Comparison of ENCODE assay signal across 1 cellular context in the genomic region with DNA sequence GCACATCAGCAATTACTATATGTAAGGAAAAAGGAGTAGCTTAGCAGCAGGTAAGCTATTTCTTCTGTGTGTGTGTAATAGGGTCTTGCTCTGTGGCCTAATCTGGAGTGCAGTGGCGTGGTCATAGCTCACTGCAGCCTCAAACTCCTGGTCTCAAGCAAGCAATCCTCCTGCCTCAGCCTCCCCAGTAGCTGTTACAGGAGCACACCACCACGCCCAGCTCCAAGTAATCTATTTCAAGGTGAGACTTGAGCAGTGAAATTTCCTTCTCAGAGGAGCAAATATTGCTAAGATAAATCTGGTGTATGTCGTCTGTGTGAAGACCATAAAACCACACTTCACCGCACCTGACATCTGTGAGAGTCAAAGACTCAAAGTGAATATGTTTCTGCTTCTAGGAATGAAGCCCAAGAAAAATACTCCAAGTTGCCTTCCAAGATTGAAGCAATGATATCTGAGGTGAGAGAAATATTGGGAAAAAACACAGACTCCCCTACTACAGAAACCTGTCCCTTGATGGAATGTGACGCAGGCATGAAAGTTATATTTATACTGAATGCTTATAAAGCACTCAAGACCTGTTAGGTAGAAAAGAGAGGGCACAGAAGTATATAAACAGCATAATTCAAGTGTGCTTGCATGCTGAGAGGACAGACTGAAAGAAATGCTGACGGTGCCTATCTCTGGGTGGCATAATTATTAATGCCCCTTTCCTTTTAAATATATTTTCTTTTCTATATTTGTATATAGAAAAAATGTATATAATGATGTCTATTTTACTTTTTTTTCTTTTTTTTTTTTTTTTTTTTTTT.
A peak's percentile ranks its signal among the peaks of the same experiment; 100 is the strongest.
TF ChIP-seq lines count a peak whose summit lies in the region.

No MANE protein-coding gene starts in this region.

TF ChIP-seq in GM12878, 131 proteins besides CTCF, POLR2A, EP300 and RAD21 (continued from another document):
- TF ChIP-seq, protein P1, sequence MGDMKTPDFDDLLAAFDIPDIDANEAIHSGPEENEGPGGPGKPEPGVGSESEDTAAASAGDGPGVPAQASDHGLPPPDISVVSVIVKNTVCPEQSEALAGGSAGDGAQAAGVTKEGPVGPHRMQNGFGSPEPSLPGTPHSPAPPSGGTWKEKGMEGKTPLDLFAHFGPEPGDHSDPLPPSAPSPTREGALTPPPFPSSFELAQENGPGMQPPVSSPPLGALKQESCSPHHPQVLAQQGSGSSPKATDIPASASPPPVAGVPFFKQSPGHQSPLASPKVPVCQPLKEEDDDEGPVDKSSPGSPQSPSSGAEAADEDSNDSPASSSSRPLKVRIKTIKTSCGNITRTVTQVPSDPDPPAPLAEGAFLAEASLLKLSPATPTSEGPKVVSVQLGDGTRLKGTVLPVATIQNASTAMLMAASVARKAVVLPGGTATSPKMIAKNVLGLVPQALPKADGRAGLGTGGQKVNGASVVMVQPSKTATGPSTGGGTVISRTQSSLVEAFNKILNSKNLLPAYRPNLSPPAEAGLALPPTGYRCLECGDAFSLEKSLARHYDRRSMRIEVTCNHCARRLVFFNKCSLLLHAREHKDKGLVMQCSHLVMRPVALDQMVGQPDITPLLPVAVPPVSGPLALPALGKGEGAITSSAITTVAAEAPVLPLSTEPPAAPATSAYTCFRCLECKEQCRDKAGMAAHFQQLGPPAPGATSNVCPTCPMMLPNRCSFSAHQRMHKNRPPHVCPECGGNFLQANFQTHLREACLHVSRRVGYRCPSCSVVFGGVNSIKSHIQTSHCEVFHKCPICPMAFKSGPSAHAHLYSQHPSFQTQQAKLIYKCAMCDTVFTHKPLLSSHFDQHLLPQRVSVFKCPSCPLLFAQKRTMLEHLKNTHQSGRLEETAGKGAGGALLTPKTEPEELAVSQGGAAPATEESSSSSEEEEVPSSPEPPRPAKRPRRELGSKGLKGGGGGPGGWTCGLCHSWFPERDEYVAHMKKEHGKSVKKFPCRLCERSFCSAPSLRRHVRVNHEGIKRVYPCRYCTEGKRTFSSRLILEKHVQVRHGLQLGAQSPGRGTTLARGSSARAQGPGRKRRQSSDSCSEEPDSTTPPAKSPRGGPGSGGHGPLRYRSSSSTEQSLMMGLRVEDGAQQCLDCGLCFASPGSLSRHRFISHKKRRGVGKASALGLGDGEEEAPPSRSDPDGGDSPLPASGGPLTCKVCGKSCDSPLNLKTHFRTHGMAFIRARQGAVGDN (IDR thresholded peaks at IDR 0.05) = no peak
- TF ChIP-seq TCF12 (IDR thresholded peaks at IDR 0.05; ENCODE audit: low read depth, low read length) (no peak), NR2C2 (IDR thresholded peaks at IDR 0.05; ENCODE audit: borderline replicate concordance, control insufficient read depth, insufficient read length, low read depth) (no peak), ZBED1 (IDR thresholded peaks at IDR 0.05; ENCODE audit: borderline replicate concordance) (no peak), CBX3 (IDR thresholded peaks at IDR 0.05; ENCODE audit: borderline replicate concordance, low read depth) (no peak), ESRRA (IDR thresholded peaks at IDR 0.05; ENCODE audit: low read length) (no peak)
- TF ChIP-seq, protein P2, sequence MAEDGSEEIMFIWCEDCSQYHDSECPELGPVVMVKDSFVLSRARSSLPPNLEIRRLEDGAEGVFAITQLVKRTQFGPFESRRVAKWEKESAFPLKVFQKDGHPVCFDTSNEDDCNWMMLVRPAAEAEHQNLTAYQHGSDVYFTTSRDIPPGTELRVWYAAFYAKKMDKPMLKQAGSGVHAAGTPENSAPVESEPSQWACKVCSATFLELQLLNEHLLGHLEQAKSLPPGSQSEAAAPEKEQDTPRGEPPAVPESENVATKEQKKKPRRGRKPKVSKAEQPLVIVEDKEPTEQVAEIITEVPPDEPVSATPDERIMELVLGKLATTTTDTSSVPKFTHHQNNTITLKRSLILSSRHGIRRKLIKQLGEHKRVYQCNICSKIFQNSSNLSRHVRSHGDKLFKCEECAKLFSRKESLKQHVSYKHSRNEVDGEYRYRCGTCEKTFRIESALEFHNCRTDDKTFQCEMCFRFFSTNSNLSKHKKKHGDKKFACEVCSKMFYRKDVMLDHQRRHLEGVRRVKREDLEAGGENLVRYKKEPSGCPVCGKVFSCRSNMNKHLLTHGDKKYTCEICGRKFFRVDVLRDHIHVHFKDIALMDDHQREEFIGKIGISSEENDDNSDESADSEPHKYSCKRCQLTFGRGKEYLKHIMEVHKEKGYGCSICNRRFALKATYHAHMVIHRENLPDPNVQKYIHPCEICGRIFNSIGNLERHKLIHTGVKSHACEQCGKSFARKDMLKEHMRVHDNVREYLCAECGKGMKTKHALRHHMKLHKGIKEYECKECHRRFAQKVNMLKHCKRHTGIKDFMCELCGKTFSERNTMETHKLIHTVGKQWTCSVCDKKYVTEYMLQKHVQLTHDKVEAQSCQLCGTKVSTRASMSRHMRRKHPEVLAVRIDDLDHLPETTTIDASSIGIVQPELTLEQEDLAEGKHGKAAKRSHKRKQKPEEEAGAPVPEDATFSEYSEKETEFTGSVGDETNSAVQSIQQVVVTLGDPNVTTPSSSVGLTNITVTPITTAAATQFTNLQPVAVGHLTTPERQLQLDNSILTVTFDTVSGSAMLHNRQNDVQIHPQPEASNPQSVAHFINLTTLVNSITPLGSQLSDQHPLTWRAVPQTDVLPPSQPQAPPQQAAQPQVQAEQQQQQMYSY (CRISPR knock-in tag; IDR thresholded peaks at IDR 0.05) = 0 out of 2 replicates have a peak, but pooled peaks have one; percentile 51
